ENCODE assay signal across 7 cellular contexts in genomic region chr10:46593307-46593706, GRCh38. TPM values are rescaled to one million over a fixed set of nuclear protein-coding genes. Genes with fewer than 3 reads are reported as not detected.
"Had no signal": no experiment of that assay in that cellular context is flagged by ENCODE, and none has a peak within 500 bp of the region (broad histone marks: within the 10 kb centered on the region; RNA-seq: fewer than 3 reads in every experiment).

No MANE protein-coding gene starts in this region.

RNA-seq across cellular contexts. Expression of gene SYT15, which starts 14.4 kb away (rescaled TPM):
- total RNA-seq: PC-3, SJCRH30, SK-MEL-5 had no signal

RNA-seq across cellular contexts. Expression of gene GPRIN2, which starts 36.8 kb away (rescaled TPM):
- total RNA-seq: OCI-LY7, Right ventricle myocardium inferior, Right ventricle myocardium superior, RPMI7951, SJCRH30, SK-MEL-5 had no signal
